ENCODE assay signal across 8 cellular contexts in genomic region chr12:103626498-103626897, GRCh38. TPM values are rescaled to one million over a fixed set of nuclear protein-coding genes. Genes with fewer than 3 reads are reported as not detected.
DNase-seq lines count a peak whose midpoint lies in the region; ATAC-seq and TF ChIP-seq lines count a peak whose summit lies in the region.

No MANE protein-coding gene starts in this region.

- no peak overlapping the region for H2BK120ac ChIP-seq in mesenchymal stem cell (ENCODE audit: low read depth, low read length)

- H3K4me1 ChIP-seq in mesenchymal stem cell (ENCODE audit: control insufficient read depth, insufficient read depth, low read depth, low read length) (no peaks in the 10 kb centered on the region), OCI-LY7 (ENCODE audit: insufficient read depth, low read length, poor library complexity, severe bottlenecking) (no peaks in the 10 kb centered on the region)

- no peak overlapping the region for H3K27ac Mint-ChIP-seq in activated naive CD8-positive, alpha-beta T cell treated with anti-CD3 and anti-CD28 coated beads, Interleukin-2, amount 50 U/mL, for 24 hours
- H3K27ac Mint-ChIP-seq in CD4-positive, alpha-beta T cell: no peak overlapping the region

- TF ChIP-seq CTCF in C4-2B (conservative IDR thresholded peaks at IDR 0.05) (peak; percentile 29), OCI-LY7 (conservative IDR thresholded peaks at IDR 0.05; ENCODE audit: low read length) (no peak)
- TF ChIP-seq CTCF in CD4-positive, alpha-beta T cell (IDR thresholded peaks at IDR 0.05): no peak

- ATAC-seq in activated naive CD8-positive, alpha-beta T cell treated with anti-CD3 and anti-CD28 coated beads, Interleukin-2, amount 50 U/mL, for 24 hours: no peak
- no peak for ATAC-seq in CD4-positive, alpha-beta T cell (ENCODE audit: poor library complexity)

- no peak overlapping the region for H2AK5ac ChIP-seq in mesenchymal stem cell (ENCODE audit: low read length, severe bottlenecking)

- no peaks in the 10 kb centered on the region for H3K79me2 ChIP-seq in OCI-LY7 (ENCODE audit: insufficient read depth, low read depth, low read length)

- no peak overlapping the region for H3K9ac ChIP-seq in mesenchymal stem cell (ENCODE audit: low read length)

- no peak overlapping the region for H2BK5ac ChIP-seq in mesenchymal stem cell (ENCODE audit: low read depth, low read length, poor library complexity, severe bottlenecking)

- no TSS peak for BruUV-seq in OCI-LY7 (replicated peaks; lab: Mats Ljungman, UMichigan)

- H2BK12ac ChIP-seq in mesenchymal stem cell (ENCODE audit: low read length in 2 of 2): no peak overlapping the region

- H3K27me3 ChIP-seq in mesenchymal stem cell (ENCODE audit: control insufficient read depth in 1 of 2, insufficient read depth in 1 of 2, low read length in 2 of 2): peaks cover 0 to 8% of the 10 kb centered on the region in 2 experiments
- no peaks in the 10 kb centered on the region for H3K27me3 ChIP-seq in CD4-positive, alpha-beta T cell (ENCODE audit: control insufficient read depth, insufficient read depth, low read length)

- H2AFZ ChIP-seq in mesenchymal stem cell (ENCODE audit: low read depth, low read length): no peak overlapping the region
- no peak overlapping the region for H2AFZ ChIP-seq in OCI-LY7 (ENCODE audit: low read length)

- H3K27ac ChIP-seq in C4-2B: no peak overlapping the region
- H3K27ac ChIP-seq in mesenchymal stem cell (ENCODE audit: low read length, poor library complexity, severe bottlenecking): no peak overlapping the region
- H3K27ac ChIP-seq in OCI-LY7 (ENCODE audit: low read depth, low read length, poor library complexity, severe bottlenecking): no peak overlapping the region
- no peak overlapping the region for H3K27ac ChIP-seq in CD4-positive, alpha-beta T cell (ENCODE audit: low read depth, low read length)

- no peaks in the 10 kb centered on the region for H3K36me3 Mint-ChIP-seq in activated naive CD8-positive, alpha-beta T cell treated with anti-CD3 and anti-CD28 coated beads, Interleukin-2, amount 50 U/mL, for 24 hours (ENCODE audit: low read depth)
- no peaks in the 10 kb centered on the region for H3K36me3 Mint-ChIP-seq in CD4-positive, alpha-beta T cell (ENCODE audit: low read depth)

- H3K23ac ChIP-seq in mesenchymal stem cell (ENCODE audit: low read length in 2 of 2): no peak overlapping the region

- no peaks in the 10 kb centered on the region for H3K9me3 Mint-ChIP-seq in activated naive CD8-positive, alpha-beta T cell treated with anti-CD3 and anti-CD28 coated beads, Interleukin-2, amount 50 U/mL, for 24 hours
- no peaks in the 10 kb centered on the region for H3K9me3 Mint-ChIP-seq in CD4-positive, alpha-beta T cell

- H2BK15ac ChIP-seq in mesenchymal stem cell (ENCODE audit: low read depth, poor library complexity, severe bottlenecking): no peak overlapping the region

- 62% methylated on average over 4 of the region's 4 CpGs for WGBS in mesenchymal stem cell

- no peaks in the 10 kb centered on the region for H3K9me2 ChIP-seq in OCI-LY7 (ENCODE audit: insufficient read depth, low read length)

- H3K36me3 ChIP-seq in mesenchymal stem cell (ENCODE audit: control insufficient read depth in 1 of 2, insufficient read depth in 2 of 2, low read depth in 1 of 2, low read length in 2 of 2) (no peaks in the 10 kb centered on the region), OCI-LY7 (ENCODE audit: insufficient read depth, low read length) (no peaks in the 10 kb centered on the region)

- no peak overlapping the region for H3K4ac ChIP-seq in mesenchymal stem cell (ENCODE audit: low read depth in 1 of 2, low read length in 2 of 2)

- H4K8ac ChIP-seq in mesenchymal stem cell (ENCODE audit: low read length): no peak overlapping the region

- no peaks in the 10 kb centered on the region for H3K9me3 ChIP-seq in mesenchymal stem cell (ENCODE audit: control insufficient read depth, low read length)
- no peaks in the 10 kb centered on the region for H3K9me3 ChIP-seq in OCI-LY7 (ENCODE audit: low read length)
- H3K9me3 ChIP-seq in CD4-positive, alpha-beta T cell (ENCODE audit: control insufficient read depth, low read length): no peaks in the 10 kb centered on the region

- CTCF ChIA-PET in OCI-LY7 (lab: Charles Lee; ENCODE audit: unreplicated experiment): no interaction called here
- CTCF ChIA-PET in CD4-positive, alpha-beta T cell (lab: Charles Lee): no interaction called here

- H4K20me1 ChIP-seq in OCI-LY7 (ENCODE audit: insufficient read depth, low read length): no peaks in the 10 kb centered on the region

- intact Hi-C loops in OCI-LY7 (cut with micrococcal nuclease; ENCODE audit: unreplicated experiment): no loop called here
- intact Hi-C loops in CD4-positive, alpha-beta T cell (cut with DNase I, micrococcal nuclease): no loop called here

- no peak overlapping the region for H3K14ac ChIP-seq in mesenchymal stem cell (ENCODE audit: low read length in 2 of 2)

- H3K4me3 Mint-ChIP-seq in activated naive CD8-positive, alpha-beta T cell treated with anti-CD3 and anti-CD28 coated beads, Interleukin-2, amount 50 U/mL, for 24 hours: no peak overlapping the region
- no peak overlapping the region for H3K4me3 Mint-ChIP-seq in CD4-positive, alpha-beta T cell

- no peaks in the 10 kb centered on the region for H3K79me1 ChIP-seq in mesenchymal stem cell (replicated peaks; ENCODE audit: low read length, poor library complexity, severe bottlenecking)

- no peak overlapping the region for H3K4me2 ChIP-seq in mesenchymal stem cell (ENCODE audit: low read length, poor library complexity, severe bottlenecking)
- no peak overlapping the region for H3K4me2 ChIP-seq in OCI-LY7 (ENCODE audit: low read length)

- no peaks in the 10 kb centered on the region for H3K4me1 Mint-ChIP-seq in activated naive CD8-positive, alpha-beta T cell treated with anti-CD3 and anti-CD28 coated beads, Interleukin-2, amount 50 U/mL, for 24 hours
- H3K4me1 Mint-ChIP-seq in CD4-positive, alpha-beta T cell (ENCODE audit: low read depth): no peaks in the 10 kb centered on the region

- peaks cover 3% of the 10 kb centered on the region for H3K27me3 Mint-ChIP-seq in activated naive CD8-positive, alpha-beta T cell treated with anti-CD3 and anti-CD28 coated beads, Interleukin-2, amount 50 U/mL, for 24 hours
- H3K27me3 Mint-ChIP-seq in CD4-positive, alpha-beta T cell: peaks cover 16% of the 10 kb centered on the region

- DNase-seq in NCI-H1092 treated with DMSO at 0.1 percent for 48 hours (lab: John Stamatoyannopoulos, UW) (peak; percentile 29), cerebellum (ENCODE audit: low spot score) (peak; percentile 77), mesenchymal stem cell (peak; percentile 35), HuH-7.5 (ENCODE audit: low spot score) (no peak), OCI-LY7 (ENCODE audit: low spot score) (no peak)
- DNase-seq in activated naive CD8-positive, alpha-beta T cell treated with anti-CD3 and anti-CD28 coated beads, Interleukin-2, amount 50 U/mL, for 24 hours: no peak
- no peak for DNase-seq in CD4-positive, alpha-beta T cell

- H4K91ac ChIP-seq in mesenchymal stem cell (ENCODE audit: low read length): no peak overlapping the region

- POLR2A ChIA-PET in OCI-LY7 (lab: Charles Lee): no interaction called here
- POLR2A ChIA-PET in CD4-positive, alpha-beta T cell (lab: Charles Lee): no interaction called here

- no peak overlapping the region for H3K18ac ChIP-seq in mesenchymal stem cell (ENCODE audit: low read depth in 1 of 2, low read length in 2 of 2)

- H3K4me3 ChIP-seq in mesenchymal stem cell (ENCODE audit: insufficient read depth in 1 of 2, low read depth in 1 of 2, low read length in 2 of 2) (no peak overlapping the region), OCI-LY7 (ENCODE audit: low read depth, low read length, poor library complexity, severe bottlenecking) (no peak overlapping the region)

RNA-seq across cellular contexts. Expression of gene STAB2, which starts 39.4 kb away (rescaled TPM):
- total RNA-seq in cerebellum (not detected), OCI-LY7 (2022) (not detected in 2 replicates)
- polyA plus RNA-seq in mesenchymal stem cell (2013, experiment 1 of 2): not detected
- polyA plus RNA-seq in mesenchymal stem cell (2013, experiment 2 of 2): not detected
- not detected in 2 replicates for total RNA-seq in OCI-LY7 (2014; rRNA removed; shearing (Covaris generic))
- total RNA-seq in CD4-positive, alpha-beta T cell: not detected

Comparison
In these comparisons a context has a peak if more than half of its experiments do, and no peak if none do; other contexts are left out.
1. DNase-seq: peak in NCI-H1092 treated with DMSO at 0.1 percent for 48 hours (single experiment), cerebellum (single experiment) and mesenchymal stem cell (single experiment); none in activated naive CD8-positive, alpha-beta T cell treated with anti-CD3 and anti-CD28 coated beads, Interleukin-2, amount 50 U/mL, for 24 hours (single experiment), HuH-7.5 (single experiment), OCI-LY7 (single experiment) and CD4-positive, alpha-beta T cell (0 of 10).